ENCODE assay signal across 34 cellular contexts in genomic region chr12:10928746-10929286, GRCh38. TPM values are rescaled to one million over a fixed set of nuclear protein-coding genes. Genes with fewer than 3 reads are reported as not detected.
"Had no signal": no experiment of that assay in that cellular context is flagged by ENCODE, and none has a peak within 500 bp of the region (broad histone marks: within the 10 kb centered on the region; RNA-seq: fewer than 3 reads in every experiment).

Gene PRH2 (plus strand): TSS chr12:10929236. CDS start chr12:10929274, 38 bp downstream.

- H3K36me3 ChIP-seq: adrenal gland, cardiac muscle cell, colonic mucosa, esophagus squamous epithelium, gastroesophageal sphincter had no signal

- H3K9me3 ChIP-seq: adrenal gland, body of pancreas, colonic mucosa, esophagus squamous epithelium, gastroesophageal sphincter had no signal

- H3K4me3 ChIP-seq: adrenal gland, body of pancreas, cardiac muscle cell, colonic mucosa, esophagus squamous epithelium, gastroesophageal sphincter had no signal

- H3K4me1 ChIP-seq: adrenal gland, body of pancreas, colonic mucosa, esophagus squamous epithelium, gastroesophageal sphincter had no signal

- FAIRE-seq: endometrium, endothelial cell of umbilical vein had no signal

- H3K27me3 ChIP-seq: adrenal gland, body of pancreas, cardiac muscle cell, colonic mucosa, esophagus squamous epithelium, gastroesophageal sphincter had no signal

- H3K27ac ChIP-seq: adrenal gland, body of pancreas, cardiac muscle cell, colonic mucosa, epithelial cell of prostate, esophagus squamous epithelium, gastroesophageal sphincter had no signal

- DNase-seq: activated CD4-positive, alpha-beta memory T cell treated with anti-CD3 and anti-CD28 coated beads for 36 hours; activated CD4-positive, alpha-beta T cell treated with anti-CD3 and anti-CD28 coated beads for 36 hours; activated CD4-positive, alpha-beta T cell treated with anti-CD3 and anti-CD28 coated beads, Interleukin-2, amount 10 ng/mL, durations not matched to agents 24 days and 14 days; activated CD4-positive, CD25-positive, alpha-beta regulatory T cell; activated CD4-positive, CD25-positive, alpha-beta regulatory T cell treated with anti-CD3 and anti-CD28 coated beads, Interleukin-2, amount 50 U/mL, for 72 hours; activated CD8-positive, alpha-beta memory T cell treated with anti-CD3 and anti-CD28 coated beads, Interleukin-2, amount 50 U/mL, for 48 hours; activated gamma-delta T cell; activated naive CD4-positive, alpha-beta T cell treated with Interleukin-2 at 50 U/mL for 16 hours; activated naive CD8-positive, alpha-beta T cell treated with anti-CD3 and anti-CD28 coated beads for 36 hours; activated naive CD8-positive, alpha-beta T cell treated with anti-CD3 and anti-CD28 coated beads, Interleukin-2, amount 50 U/mL, for 24 hours; activated T-cell treated with anti-CD3 and anti-CD28 coated beads for 4 hours; activated T-cell treated with anti-CD3 and anti-CD28 coated beads, Interleukin-2, amount 50 U/mL, for 24 hours; activated T-cell treated with anti-CD3 and anti-CD28 coated beads, Interleukin-2, amount 50 U/mL, for 72 hours; adrenal gland; amygdala; aorta; body of pancreas; central memory CD4-positive, alpha-beta T cell; cerebellar nuclear complex; colonic mucosa; effector CD8-positive, alpha-beta T cell; esophagus squamous epithelium; foreskin melanocyte; T-helper 1 cell; T-helper 2 cell had no signal

- ATAC-seq: activated CD4-positive, alpha-beta T cell treated with anti-CD3 and anti-CD28 coated beads for 36 hours; activated naive CD8-positive, alpha-beta T cell treated with anti-CD3 and anti-CD28 coated beads, Interleukin-2, amount 50 U/mL, for 24 hours; activated T-cell treated with anti-CD3 and anti-CD28 coated beads, Interleukin-2, amount 50 U/mL, for 72 hours; body of pancreas; gastroesophageal sphincter had no signal

RNA-seq across cellular contexts. Expression of gene PRH2, which starts in this region (rescaled TPM):
- total RNA-seq: activated CD4-positive, alpha-beta memory T cell treated with anti-CD3 and anti-CD28 coated beads for 36 hours; activated CD4-positive, alpha-beta T cell treated with anti-CD3 and anti-CD28 coated beads for 36 hours; activated CD4-positive, alpha-beta T cell treated with anti-CD3 and anti-CD28 coated beads, Interleukin-2, amount 10 ng/mL, durations not matched to agents 24 days and 14 days; activated naive CD8-positive, alpha-beta T cell treated with anti-CD3 and anti-CD28 coated beads for 36 hours; activated T-cell treated with anti-CD3 and anti-CD28 coated beads, Interleukin-2, amount 50 U/mL, for 72 hours; adrenal gland; aorta; body of pancreas; cardiac muscle cell; colonic mucosa; dermis microvascular lymphatic vessel endothelial cell; endothelial cell of umbilical vein; fibroblast of lung; glomerular endothelial cell had no signal
- polyA plus RNA-seq: endothelial cell of umbilical vein, esophagus had no signal
